In the genomic region with DNA sequence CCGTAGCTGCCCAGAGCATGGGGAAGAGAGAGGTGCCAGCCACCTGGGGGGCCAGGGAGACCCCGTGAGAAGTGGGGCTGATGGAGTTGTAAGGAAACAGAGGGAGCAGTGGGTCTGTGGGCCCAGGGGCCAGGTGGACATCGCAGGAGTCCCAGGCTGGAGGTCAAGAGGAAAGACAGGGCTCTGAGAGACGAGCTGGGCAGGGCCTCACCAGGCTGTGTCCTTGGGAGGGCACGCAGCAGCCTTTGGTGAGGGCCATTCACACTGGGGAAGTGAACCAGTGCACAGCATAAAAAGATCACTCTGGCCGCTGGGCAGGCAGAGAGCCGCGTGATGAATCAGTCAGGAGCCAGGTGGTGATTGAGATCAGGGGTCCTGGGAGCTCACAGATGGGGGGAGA, we compare ENCODE assay signal across 29 cellular contexts.
"Had no signal": no experiment of that assay in that cellular context is flagged by ENCODE, and none has a peak within 500 bp of the region (broad histone marks: within the 10 kb centered on the region; RNA-seq: fewer than 3 reads in every experiment).

No MANE protein-coding gene starts in this region.

- H3K27ac Mint-ChIP-seq: stimulated activated effector memory CD8-positive, alpha-beta T cell treated with anti-CD3 and anti-CD28 coated beads, Interleukin-12 subunit alpha, Interleukin-12 subunit beta, amount 100 ng/mL, for 72 hours; stimulated activated memory B cell treated with anti-CD40 and anti-IgM and Interleukin-4, amounts not matched to agents 10 μg/mL and 1 μg/mL and 100 μg/mL, for 72 hours; stimulated activated naive B cell treated with anti-CD40 and anti-IgM and Interleukin-4, amounts not matched to agents 10 μg/mL and 1 μg/mL and 100 μg/mL, for 72 hours; stimulated activated naive CD8-positive, alpha-beta T cell treated with anti-CD3 and anti-CD28 coated beads, Interleukin-15, amount 100 ng/mL, for 72 hours; stimulated activated naive CD8-positive, alpha-beta T cell treated with anti-CD3 and anti-CD28 coated beads, Interleukin-15, Interleukin-2, amounts not matched to agents 100 ng/mL and 50 ng/mL, for 24 hours; type B pancreatic cell had no signal

- H3K4me1 ChIP-seq: testis, thyroid gland, transverse colon, upper lobe of left lung, upper lobe of right lung, uterus, vagina had no signal

- ATAC-seq: stimulated activated effector memory CD8-positive, alpha-beta T cell treated with anti-CD3 and anti-CD28 coated beads, Interleukin-12 subunit alpha, Interleukin-12 subunit beta, amount 100 ng/mL, for 72 hours; stimulated activated naive B cell treated with anti-CD40 and anti-IgM and Interleukin-4, amounts not matched to agents 10 μg/mL and 1 μg/mL and 100 μg/mL, for 72 hours; stimulated activated naive CD8-positive, alpha-beta T cell treated with anti-CD3 and anti-CD28 coated beads, Interleukin-15, amount 100 ng/mL, for 72 hours; stimulated activated naive CD8-positive, alpha-beta T cell treated with anti-CD3 and anti-CD28 coated beads, Interleukin-15, Interleukin-2, amounts not matched to agents 100 U/mL and 50 U/mL, for 24 hours; upper lobe of right lung had no signal

- H3K36me3 ChIP-seq: stomach, suprapubic skin, thoracic aorta, thyroid gland, tibial artery, tibial nerve, transverse colon, upper lobe of left lung, upper lobe of right lung, uterus, vagina had no signal

- FAIRE-seq: urothelium cell line had no signal

- H3K4me3 ChIP-seq: stomach, suprapubic skin, testis, thoracic aorta, thyroid gland, tibial artery, tibial nerve, transverse colon, upper lobe of left lung, upper lobe of right lung, uterus, vagina had no signal

- DNase-seq: stimulated activated CD4-positive, alpha-beta T cell treated with anti-CD3 and anti-CD28 coated beads, Interleukin-2, amount 100 ng/mL, for 48 hours; stimulated activated CD4-positive, alpha-beta T cell treated with anti-CD3 and anti-CD28 coated beads, Interleukin-4, amount 100 ng/mL, for 1 hour; stimulated activated CD4-positive, alpha-beta T cell treated with anti-CD3 and anti-CD28 coated beads, Interleukin-4, amount 100 ng/mL, for 24 hours; stimulated activated CD4-positive, alpha-beta T cell treated with anti-CD3 and anti-CD28 coated beads, Interleukin-4, amount 100 ng/mL, for 4 hours; stimulated activated CD8-positive, alpha-beta memory T cell treated with anti-CD3 and anti-CD28 coated beads, Interleukin-4, amount 100 ng/mL, for 48 hours; stimulated activated naive B cell treated with anti-CD40 and anti-IgM and Interleukin-4, amounts not matched to agents 10 μg/mL and 1 μg/mL and 100 μg/mL, for 72 hours; stimulated activated naive CD4-positive, alpha-beta T cell; stimulated activated naive CD4-positive, alpha-beta T cell treated with Interleukin-2 at 50 U/mL for 16 hours; stimulated activated naive CD8-positive, alpha-beta T cell treated with anti-CD3 and anti-CD28 coated beads, Interleukin-15, amount 100 ng/mL, for 72 hours; stimulated activated naive CD8-positive, alpha-beta T cell treated with anti-CD3 and anti-CD28 coated beads, Interleukin-15, Interleukin-2, amounts not matched to agents 100 U/mL and 50 U/mL, for 24 hours; stomach; substantia nigra; testis; thyroid gland; tibial artery; transverse colon; trophoblast cell; upper lobe of right lung; uterus had no signal

- H3K9me3 Mint-ChIP-seq: stimulated activated effector memory CD8-positive, alpha-beta T cell treated with anti-CD3 and anti-CD28 coated beads, Interleukin-12 subunit alpha, Interleukin-12 subunit beta, amount 100 ng/mL, for 72 hours; stimulated activated memory B cell treated with anti-CD40 and anti-IgM and Interleukin-4, amounts not matched to agents 10 μg/mL and 1 μg/mL and 100 μg/mL, for 72 hours; stimulated activated naive B cell treated with anti-CD40 and anti-IgM and Interleukin-4, amounts not matched to agents 10 μg/mL and 1 μg/mL and 100 μg/mL, for 72 hours; stimulated activated naive CD8-positive, alpha-beta T cell treated with anti-CD3 and anti-CD28 coated beads, Interleukin-15, amount 100 ng/mL, for 72 hours; stimulated activated naive CD8-positive, alpha-beta T cell treated with anti-CD3 and anti-CD28 coated beads, Interleukin-15, Interleukin-2, amounts not matched to agents 100 ng/mL and 50 ng/mL, for 24 hours; type B pancreatic cell had no signal

- H3K27me3 ChIP-seq: stomach, testis, thyroid gland, tibial nerve, transverse colon, upper lobe of left lung, upper lobe of right lung, uterus, vagina had no signal

- H3K27ac ChIP-seq: stomach, suprapubic skin, testis, thoracic aorta, thyroid gland, tibial artery, tibial nerve, transverse colon, upper lobe of left lung, upper lobe of right lung, uterus, vagina had no signal

- H3K36me3 Mint-ChIP-seq: stimulated activated effector memory CD8-positive, alpha-beta T cell treated with anti-CD3 and anti-CD28 coated beads, Interleukin-12 subunit alpha, Interleukin-12 subunit beta, amount 100 ng/mL, for 72 hours; stimulated activated memory B cell treated with anti-CD40 and anti-IgM and Interleukin-4, amounts not matched to agents 10 μg/mL and 1 μg/mL and 100 μg/mL, for 72 hours; stimulated activated naive B cell treated with anti-CD40 and anti-IgM and Interleukin-4, amounts not matched to agents 10 μg/mL and 1 μg/mL and 100 μg/mL, for 72 hours; type B pancreatic cell had no signal

- H3K9me3 ChIP-seq: stomach, suprapubic skin, testis, thoracic aorta, thyroid gland, tibial artery, tibial nerve, transverse colon, upper lobe of left lung, upper lobe of right lung, uterus, vagina had no signal

- H3K4me1 Mint-ChIP-seq: stimulated activated effector memory CD8-positive, alpha-beta T cell treated with anti-CD3 and anti-CD28 coated beads, Interleukin-12 subunit alpha, Interleukin-12 subunit beta, amount 100 ng/mL, for 72 hours; stimulated activated memory B cell treated with anti-CD40 and anti-IgM and Interleukin-4, amounts not matched to agents 10 μg/mL and 1 μg/mL and 100 μg/mL, for 72 hours; stimulated activated naive B cell treated with anti-CD40 and anti-IgM and Interleukin-4, amounts not matched to agents 10 μg/mL and 1 μg/mL and 100 μg/mL, for 72 hours; stimulated activated naive CD8-positive, alpha-beta T cell treated with anti-CD3 and anti-CD28 coated beads, Interleukin-15, amount 100 ng/mL, for 72 hours had no signal

- H3K4me3 Mint-ChIP-seq: stimulated activated effector memory CD8-positive, alpha-beta T cell treated with anti-CD3 and anti-CD28 coated beads, Interleukin-12 subunit alpha, Interleukin-12 subunit beta, amount 100 ng/mL, for 72 hours; stimulated activated memory B cell treated with anti-CD40 and anti-IgM and Interleukin-4, amounts not matched to agents 10 μg/mL and 1 μg/mL and 100 μg/mL, for 72 hours; stimulated activated naive B cell treated with anti-CD40 and anti-IgM and Interleukin-4, amounts not matched to agents 10 μg/mL and 1 μg/mL and 100 μg/mL, for 72 hours; stimulated activated naive CD8-positive, alpha-beta T cell treated with anti-CD3 and anti-CD28 coated beads, Interleukin-15, amount 100 ng/mL, for 72 hours; stimulated activated naive CD8-positive, alpha-beta T cell treated with anti-CD3 and anti-CD28 coated beads, Interleukin-15, Interleukin-2, amounts not matched to agents 100 ng/mL and 50 ng/mL, for 24 hours; type B pancreatic cell had no signal
